Comparison of ENCODE assay signal across 1 cellular context in the genomic region with DNA sequence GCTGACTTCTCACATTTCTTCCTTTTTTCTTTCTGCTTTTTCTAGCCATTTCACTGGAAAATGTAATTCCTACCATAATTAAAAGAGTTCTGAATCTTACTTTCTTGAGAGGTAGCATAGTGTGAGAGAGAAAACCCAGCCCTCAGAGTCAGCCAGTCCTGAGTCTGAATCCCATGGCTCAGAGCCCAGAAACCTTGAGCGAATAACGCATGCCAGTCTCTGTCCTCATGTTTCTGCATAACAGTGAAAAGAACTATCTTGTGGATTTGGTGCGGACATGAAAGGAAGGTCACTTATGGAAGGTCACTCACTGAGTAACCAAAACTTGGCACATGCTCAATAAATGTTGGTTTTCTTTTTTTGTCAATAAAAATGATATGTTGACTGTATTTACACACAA.
TF ChIP-seq lines count a peak whose summit lies in the region.

No MANE protein-coding gene starts in this region.

TF ChIP-seq in GM23338, 12 proteins besides CTCF, POLR2A, EP300 and RAD21 (continued from another document):
- TF ChIP-seq, protein P1, sequence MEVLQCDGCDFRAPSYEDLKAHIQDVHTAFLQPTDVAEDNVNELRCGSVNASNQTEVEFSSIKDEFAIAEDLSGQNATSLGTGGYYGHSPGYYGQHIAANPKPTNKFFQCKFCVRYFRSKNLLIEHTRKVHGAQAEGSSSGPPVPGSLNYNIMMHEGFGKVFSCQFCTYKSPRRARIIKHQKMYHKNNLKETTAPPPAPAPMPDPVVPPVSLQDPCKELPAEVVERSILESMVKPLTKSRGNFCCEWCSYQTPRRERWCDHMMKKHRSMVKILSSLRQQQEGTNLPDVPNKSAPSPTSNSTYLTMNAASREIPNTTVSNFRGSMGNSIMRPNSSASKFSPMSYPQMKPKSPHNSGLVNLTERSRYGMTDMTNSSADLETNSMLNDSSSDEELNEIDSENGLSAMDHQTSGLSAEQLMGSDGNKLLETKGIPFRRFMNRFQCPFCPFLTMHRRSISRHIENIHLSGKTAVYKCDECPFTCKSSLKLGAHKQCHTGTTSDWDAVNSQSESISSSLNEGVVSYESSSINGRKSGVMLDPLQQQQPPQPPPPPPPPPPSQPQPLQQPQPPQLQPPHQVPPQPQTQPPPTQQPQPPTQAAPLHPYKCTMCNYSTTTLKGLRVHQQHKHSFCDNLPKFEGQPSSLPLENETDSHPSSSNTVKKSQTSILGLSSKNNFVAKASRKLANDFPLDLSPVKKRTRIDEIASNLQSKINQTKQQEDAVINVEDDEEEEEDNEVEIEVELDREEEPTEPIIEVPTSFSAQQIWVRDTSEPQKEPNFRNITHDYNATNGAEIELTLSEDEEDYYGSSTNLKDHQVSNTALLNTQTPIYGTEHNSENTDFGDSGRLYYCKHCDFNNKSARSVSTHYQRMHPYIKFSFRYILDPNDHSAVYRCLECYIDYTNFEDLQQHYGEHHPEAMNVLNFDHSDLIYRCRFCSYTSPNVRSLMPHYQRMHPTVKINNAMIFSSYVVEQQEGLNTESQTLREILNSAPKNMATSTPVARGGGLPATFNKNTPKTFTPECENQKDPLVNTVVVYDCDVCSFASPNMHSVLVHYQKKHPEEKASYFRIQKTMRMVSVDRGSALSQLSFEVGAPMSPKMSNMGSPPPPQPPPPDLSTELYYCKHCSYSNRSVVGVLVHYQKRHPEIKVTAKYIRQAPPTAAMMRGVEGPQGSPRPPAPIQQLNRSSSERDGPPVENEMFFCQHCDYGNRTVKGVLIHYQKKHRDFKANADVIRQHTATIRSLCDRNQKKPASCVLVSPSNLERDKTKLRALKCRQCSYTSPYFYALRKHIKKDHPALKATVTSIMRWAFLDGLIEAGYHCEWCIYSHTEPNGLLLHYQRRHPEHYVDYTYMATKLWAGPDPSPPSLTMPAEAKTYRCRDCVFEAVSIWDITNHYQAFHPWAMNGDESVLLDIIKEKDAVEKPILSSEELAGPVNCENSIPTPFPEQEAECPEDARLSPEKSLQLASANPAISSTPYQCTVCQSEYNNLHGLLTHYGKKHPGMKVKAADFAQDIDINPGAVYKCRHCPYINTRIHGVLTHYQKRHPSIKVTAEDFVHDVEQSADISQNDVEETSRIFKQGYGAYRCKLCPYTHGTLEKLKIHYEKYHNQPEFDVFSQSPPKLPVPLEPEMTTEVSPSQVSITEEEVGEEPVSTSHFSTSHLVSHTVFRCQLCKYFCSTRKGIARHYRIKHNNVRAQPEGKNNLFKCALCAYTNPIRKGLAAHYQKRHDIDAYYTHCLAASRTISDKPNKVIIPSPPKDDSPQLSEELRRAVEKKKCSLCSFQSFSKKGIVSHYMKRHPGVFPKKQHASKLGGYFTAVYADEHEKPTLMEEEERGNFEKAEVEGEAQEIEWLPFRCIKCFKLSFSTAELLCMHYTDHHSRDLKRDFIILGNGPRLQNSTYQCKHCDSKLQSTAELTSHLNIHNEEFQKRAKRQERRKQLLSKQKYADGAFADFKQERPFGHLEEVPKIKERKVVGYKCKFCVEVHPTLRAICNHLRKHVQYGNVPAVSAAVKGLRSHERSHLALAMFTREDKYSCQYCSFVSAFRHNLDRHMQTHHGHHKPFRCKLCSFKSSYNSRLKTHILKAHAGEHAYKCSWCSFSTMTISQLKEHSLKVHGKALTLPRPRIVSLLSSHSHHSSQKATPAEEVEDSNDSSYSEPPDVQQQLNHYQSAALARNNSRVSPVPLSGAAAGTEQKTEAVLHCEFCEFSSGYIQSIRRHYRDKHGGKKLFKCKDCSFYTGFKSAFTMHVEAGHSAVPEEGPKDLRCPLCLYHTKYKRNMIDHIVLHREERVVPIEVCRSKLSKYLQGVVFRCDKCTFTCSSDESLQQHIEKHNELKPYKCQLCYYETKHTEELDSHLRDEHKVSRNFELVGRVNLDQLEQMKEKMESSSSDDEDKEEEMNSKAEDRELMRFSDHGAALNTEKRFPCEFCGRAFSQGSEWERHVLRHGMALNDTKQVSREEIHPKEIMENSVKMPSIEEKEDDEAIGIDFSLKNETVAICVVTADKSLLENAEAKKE (CRISPR knock-in tag; IDR thresholded peaks at IDR 0.05): no peak
- TF ChIP-seq NANOG (IDR thresholded peaks at IDR 0.05; ENCODE audit: borderline replicate concordance) (no peak), ZNF114 (CRISPR knock-in tag; IDR thresholded peaks at IDR 0.05) (no peak), POLR2AphosphoS5 (IDR thresholded peaks at IDR 0.05; ENCODE audit: low read depth) (no peak), CREB1 (CRISPR knock-in tag; IDR thresholded peaks at IDR 0.05; ENCODE audit: low read depth) (no peak), STAT1 (IDR thresholded peaks at IDR 0.05; ENCODE audit: unreplicated experiment) (no peak), EZH2 (IDR thresholded peaks at IDR 0.05; ENCODE audit: low read depth, unreplicated experiment) (no peak)
